ENCODE assay signal across 8 cellular contexts in genomic region chr1:23692308-23692871, GRCh38. TPM values are rescaled to one million over a fixed set of nuclear protein-coding genes. Genes with fewer than 3 reads are reported as not detected.
DNase-seq lines count a peak whose midpoint lies in the region; ATAC-seq and TF ChIP-seq lines count a peak whose summit lies in the region.

No MANE protein-coding gene starts in this region.

- DNase-seq in GM23338 (ENCODE audit: low spot score) (no peak), T-helper 17 cell (no peak), fibroblast of villous mesenchyme (ENCODE audit: low read depth) (no peak), OCI-M1 (lab: John Stamatoyannopoulos, UW) (no peak), posterior vena cava (ENCODE audit: low spot score) (no peak)

- peak overlapping the region; percentile 99 for H3K27ac Mint-ChIP-seq in GM23338
- peak overlapping the region; percentile 94 for H3K27ac Mint-ChIP-seq in T-helper 17 cell

- H3K4me2 ChIP-seq in GM23338 (peak overlapping the region; percentile 100), skeletal muscle satellite cell (ENCODE audit: low read length) (peak overlapping the region; percentile 87)

- H4K20me1 ChIP-seq in GM23338 (replicated peaks; ENCODE audit: insufficient read depth), result peaks cover 50% of the 10 kb centered on the region

- ATAC-seq in GM23338 (peak; percentile 9), T-helper 17 cell (no peak), GM19463 (IDR thresholded peaks at IDR 0.05; ENCODE audit: unreplicated experiment) (no peak), HG03378 (IDR thresholded peaks at IDR 0.05; ENCODE audit: unreplicated experiment) (no peak)

- no peaks in the 10 kb centered on the region for H3K9me3 ChIP-seq in T-helper 17 cell (ENCODE audit: control insufficient read depth, low read length, poor library complexity, severe bottlenecking)
- H3K9me3 ChIP-seq in skeletal muscle satellite cell (replicated peaks; ENCODE audit: low read length), result no peaks in the 10 kb centered on the region

- peak overlapping the region; percentile 92 for H3K27ac ChIP-seq in GM23338 (ENCODE audit: low read depth)

- H3K4me1 Mint-ChIP-seq in GM23338 (peaks cover 37% of the 10 kb centered on the region), T-helper 17 cell (peaks cover 40% of the 10 kb centered on the region)

- H3K27me3 ChIP-seq in GM23338 (ENCODE audit: insufficient read depth) (no peaks in the 10 kb centered on the region), skeletal muscle satellite cell (ENCODE audit: control insufficient read depth, insufficient read depth, low read length) (no peaks in the 10 kb centered on the region)

- H2AFZ ChIP-seq in GM23338, result no peak overlapping the region

- TF ChIP-seq CTCF in GM23338 (conservative IDR thresholded peaks at IDR 0.05; ENCODE audit: low read depth in 2 of 2) (no peak), fibroblast of villous mesenchyme (IDR thresholded peaks at IDR 0.05; ENCODE audit: insufficient read depth, low read depth, low read length) (no peak)

- H3K9me3 Mint-ChIP-seq in GM23338, result peaks cover 5% of the 10 kb centered on the region

- peaks cover 51% of the 10 kb centered on the region for H3K36me3 ChIP-seq in GM23338 (ENCODE audit: insufficient read depth)
- H3K36me3 ChIP-seq in skeletal muscle satellite cell (ENCODE audit: insufficient read depth, low read length), result peaks cover 49% of the 10 kb centered on the region

- H3K9ac ChIP-seq in skeletal muscle satellite cell (ENCODE audit: low read depth, low read length), result peak overlapping the region; percentile 97

- H3K4me1 ChIP-seq in GM23338 (ENCODE audit: insufficient read depth) (peaks cover 22% of the 10 kb centered on the region), skeletal muscle satellite cell (ENCODE audit: control insufficient read depth, insufficient read depth, low read length) (peaks cover 37% of the 10 kb centered on the region)

- H3K27me3 Mint-ChIP-seq in GM23338 (ENCODE audit: insufficient read depth, low read depth, poor library complexity) (peaks cover 9% of the 10 kb centered on the region), T-helper 17 cell (no peaks in the 10 kb centered on the region)

- peak overlapping the region; percentile 100 for H3K4me3 ChIP-seq in GM23338
- peak overlapping the region; percentile 97 for H3K4me3 ChIP-seq in fibroblast of villous mesenchyme (ENCODE audit: low read depth, low read length)
- H3K4me3 ChIP-seq in skeletal muscle satellite cell (ENCODE audit: low read length), result peak overlapping the region; percentile 90

- H3K4me3 Mint-ChIP-seq in GM23338 (peak overlapping the region; percentile 93), T-helper 17 cell (peak overlapping the region; percentile 91)

- peaks cover 44% of the 10 kb centered on the region for H3F3A ChIP-seq in GM23338 (replicated peaks; ENCODE audit: low read depth)

- peaks cover 58% of the 10 kb centered on the region for H3K79me2 ChIP-seq in GM23338 (replicated peaks; ENCODE audit: insufficient read depth)

- no peaks in the 10 kb centered on the region for H3K9me2 ChIP-seq in GM23338 (ENCODE audit: insufficient read depth)

- H3K36me3 Mint-ChIP-seq in GM23338 (ENCODE audit: low read depth) (peaks cover 54% of the 10 kb centered on the region), T-helper 17 cell (ENCODE audit: low read depth) (peaks cover 8% of the 10 kb centered on the region)

- intact Hi-C loops in posterior vena cava (cut with DNase I), result loop anchor here in 1 of 2 donors (5.0 kb wide), 1 partner anchor 1060 kb away; no protein-coding TSS in a partner anchor

TF ChIP-seq in GM23338, 12 proteins besides CTCF, POLR2A, EP300 and RAD21:
- TF ChIP-seq JUNB (IDR thresholded peaks at IDR 0.05; ENCODE audit: unreplicated experiment), result no peak
- no peak for TF ChIP-seq EZH2 (IDR thresholded peaks at IDR 0.05; ENCODE audit: low read depth, unreplicated experiment)
- no peak for TF ChIP-seq ZNF331 (CRISPR knock-in tag; IDR thresholded peaks at IDR 0.05; ENCODE audit: low read depth)
- no peak for TF ChIP-seq NANOG (IDR thresholded peaks at IDR 0.05; ENCODE audit: borderline replicate concordance)
- no peak for TF ChIP-seq STAT1 (IDR thresholded peaks at IDR 0.05; ENCODE audit: unreplicated experiment)
- no peak for TF ChIP-seq POLR2AphosphoS5 (IDR thresholded peaks at IDR 0.05; ENCODE audit: low read depth)
- TF ChIP-seq, protein P1, sequence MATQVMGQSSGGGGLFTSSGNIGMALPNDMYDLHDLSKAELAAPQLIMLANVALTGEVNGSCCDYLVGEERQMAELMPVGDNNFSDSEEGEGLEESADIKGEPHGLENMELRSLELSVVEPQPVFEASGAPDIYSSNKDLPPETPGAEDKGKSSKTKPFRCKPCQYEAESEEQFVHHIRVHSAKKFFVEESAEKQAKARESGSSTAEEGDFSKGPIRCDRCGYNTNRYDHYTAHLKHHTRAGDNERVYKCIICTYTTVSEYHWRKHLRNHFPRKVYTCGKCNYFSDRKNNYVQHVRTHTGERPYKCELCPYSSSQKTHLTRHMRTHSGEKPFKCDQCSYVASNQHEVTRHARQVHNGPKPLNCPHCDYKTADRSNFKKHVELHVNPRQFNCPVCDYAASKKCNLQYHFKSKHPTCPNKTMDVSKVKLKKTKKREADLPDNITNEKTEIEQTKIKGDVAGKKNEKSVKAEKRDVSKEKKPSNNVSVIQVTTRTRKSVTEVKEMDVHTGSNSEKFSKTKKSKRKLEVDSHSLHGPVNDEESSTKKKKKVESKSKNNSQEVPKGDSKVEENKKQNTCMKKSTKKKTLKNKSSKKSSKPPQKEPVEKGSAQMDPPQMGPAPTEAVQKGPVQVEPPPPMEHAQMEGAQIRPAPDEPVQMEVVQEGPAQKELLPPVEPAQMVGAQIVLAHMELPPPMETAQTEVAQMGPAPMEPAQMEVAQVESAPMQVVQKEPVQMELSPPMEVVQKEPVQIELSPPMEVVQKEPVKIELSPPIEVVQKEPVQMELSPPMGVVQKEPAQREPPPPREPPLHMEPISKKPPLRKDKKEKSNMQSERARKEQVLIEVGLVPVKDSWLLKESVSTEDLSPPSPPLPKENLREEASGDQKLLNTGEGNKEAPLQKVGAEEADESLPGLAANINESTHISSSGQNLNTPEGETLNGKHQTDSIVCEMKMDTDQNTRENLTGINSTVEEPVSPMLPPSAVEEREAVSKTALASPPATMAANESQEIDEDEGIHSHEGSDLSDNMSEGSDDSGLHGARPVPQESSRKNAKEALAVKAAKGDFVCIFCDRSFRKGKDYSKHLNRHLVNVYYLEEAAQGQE (IDR thresholded peaks at IDR 0.05; ENCODE audit: unreplicated experiment), result no peak
- no peak for TF ChIP-seq EZH2phosphoT487 (IDR thresholded peaks at IDR 0.05; ENCODE audit: unreplicated experiment)

RNA-seq across cellular contexts. Expression of gene RPL11, which starts 0.8 kb away (rescaled TPM):
- 859 and 1,126 TPM in 2 replicates for total RNA-seq in GM23338 (2014; rRNA removed; shearing (Covaris generic))
- polyA plus RNA-seq in GM23338 (2016; fragmentation: Nextera tagmentation; extraction: Ambion mirVana), result 1,427 and 1,484 TPM in 2 replicates
- total RNA-seq in T-helper 17 cell (1,000 to 10,000 TPM; 1,753 to 1,861 TPM), fibroblast of villous mesenchyme (521 and 592 TPM in 2 replicates), posterior vena cava (100 to 1,000 TPM; 706 to 724 TPM)
- 773 and 1,109 TPM in 2 replicates for total RNA-seq in skeletal muscle satellite cell (2012; rRNA removed)

RNA-seq across cellular contexts. Expression of gene ELOA, which starts 50.9 kb away (rescaled TPM):
- 38.1 and 49.1 TPM in 2 replicates for total RNA-seq in GM23338 (2014; rRNA removed; shearing (Covaris generic))
- polyA plus RNA-seq in GM23338 (2016; fragmentation: Nextera tagmentation; extraction: Ambion mirVana), result 55.7 and 57.7 TPM in 2 replicates
- total RNA-seq in T-helper 17 cell, result 10 to 100 TPM; 34.7 to 39.7 TPM
- total RNA-seq in fibroblast of villous mesenchyme, result 30.9 and 46.2 TPM in 2 replicates
- 49.8 and 61.3 TPM in 2 replicates for total RNA-seq in skeletal muscle satellite cell (2012; rRNA removed)
- 10 to 100 TPM; 34.4 to 34.8 TPM for total RNA-seq in posterior vena cava
